In genomic region chr20:10671221-10671849, GRCh38 we compare ENCODE assay signal across 8 cellular contexts. TPM values are rescaled to one million over a fixed set of nuclear protein-coding genes. Genes with fewer than 3 reads are reported as not detected.
A peak's percentile ranks its signal among the peaks of the same experiment; 100 is the strongest.
DNase-seq lines count a peak whose midpoint lies in the region; ATAC-seq and TF ChIP-seq lines count a peak whose summit lies in the region.

No MANE protein-coding gene starts in this region.

- DNase-seq in AML-193 (lab: John Stamatoyannopoulos, UW) (peak; percentile 95 to 97), NCI-H460 (ENCODE audit: extremely low read depth, low read depth) (peak; percentile 27), heart left ventricle (peak in 4 of 5 donors; percentile 74 to 90 (median 84)), osteocyte (ENCODE audit: extremely low spot score, unreplicated experiment) (peak; percentile 94), NCI-H1694 treated with DMSO at 0.1 percent for 48 hours (lab: John Stamatoyannopoulos, UW) (no peak)
- peak; percentile 50 for DNase-seq in activated naive CD8-positive, alpha-beta T cell treated with anti-CD3 and anti-CD28 coated beads, Interleukin-2, amount 50 U/mL, for 24 hours

- peak; percentile 35 for ATAC-seq in GM18502 (IDR thresholded peaks at IDR 0.05; ENCODE audit: poor library complexity, unreplicated experiment)
- ATAC-seq in HG02884 (IDR thresholded peaks at IDR 0.05; ENCODE audit: unreplicated experiment) = peak; percentile 17
- peak; percentile 34 for ATAC-seq in activated naive CD8-positive, alpha-beta T cell treated with anti-CD3 and anti-CD28 coated beads, Interleukin-2, amount 50 U/mL, for 24 hours
- ATAC-seq in heart left ventricle = peak; percentile 44 to 64 (median 52)

- intact Hi-C loops in heart left ventricle (cut with DNase I) = loop anchor here (2.0 to 10.0 kb wide), 24 partner anchors 59 to 873 kb away; no protein-coding TSS in a partner anchor

- peak overlapping the region; percentile 91 to 99 (median 98) for H3K27ac ChIP-seq in heart left ventricle

- peaks cover 34% of the 10 kb centered on the region for H3K4me1 Mint-ChIP-seq in activated naive CD8-positive, alpha-beta T cell treated with anti-CD3 and anti-CD28 coated beads, Interleukin-2, amount 50 U/mL, for 24 hours
- peaks cover 53% of the 10 kb centered on the region for H3K4me1 Mint-ChIP-seq in osteocyte (ENCODE audit: unreplicated experiment)

- no peaks in the 10 kb centered on the region for H3K9me3 ChIP-seq in heart left ventricle

- 10 to 24% (median 17%) methylated on average over 9 to 12 of the region's 12 CpGs for WGBS in heart left ventricle, 4 donors

- H3K27me3 Mint-ChIP-seq in activated naive CD8-positive, alpha-beta T cell treated with anti-CD3 and anti-CD28 coated beads, Interleukin-2, amount 50 U/mL, for 24 hours = peaks cover 58% of the 10 kb centered on the region
- H3K27me3 Mint-ChIP-seq in osteocyte (ENCODE audit: unreplicated experiment) = no peaks in the 10 kb centered on the region

- H3K4me3 ChIP-seq in heart left ventricle = peak overlapping the region; percentile 73 to 98 (median 91)

- H3K27ac Mint-ChIP-seq in activated naive CD8-positive, alpha-beta T cell treated with anti-CD3 and anti-CD28 coated beads, Interleukin-2, amount 50 U/mL, for 24 hours = no peak overlapping the region
- H3K27ac Mint-ChIP-seq in osteocyte (ENCODE audit: unreplicated experiment) = peak overlapping the region; percentile 95

- TF ChIP-seq POLR2A in heart left ventricle (IDR thresholded peaks at IDR 0.05) = no peak

- H3K36me3 Mint-ChIP-seq in activated naive CD8-positive, alpha-beta T cell treated with anti-CD3 and anti-CD28 coated beads, Interleukin-2, amount 50 U/mL, for 24 hours (ENCODE audit: low read depth) = no peaks in the 10 kb centered on the region
- peaks cover 46% of the 10 kb centered on the region for H3K36me3 Mint-ChIP-seq in osteocyte (ENCODE audit: unreplicated experiment)

- H3K4me1 ChIP-seq in heart left ventricle = peaks cover under 1 to 55% (median 40%) of the 10 kb centered on the region in 12 donors

- H3K9me3 Mint-ChIP-seq in activated naive CD8-positive, alpha-beta T cell treated with anti-CD3 and anti-CD28 coated beads, Interleukin-2, amount 50 U/mL, for 24 hours = no peaks in the 10 kb centered on the region
- H3K9me3 Mint-ChIP-seq in osteocyte (ENCODE audit: unreplicated experiment) = no peaks in the 10 kb centered on the region

- H3K4me3 Mint-ChIP-seq in activated naive CD8-positive, alpha-beta T cell treated with anti-CD3 and anti-CD28 coated beads, Interleukin-2, amount 50 U/mL, for 24 hours = peak overlapping the region; percentile 2
- H3K4me3 Mint-ChIP-seq in osteocyte (ENCODE audit: unreplicated experiment) = peak overlapping the region; percentile 98

- TF ChIP-seq CTCF in heart left ventricle (IDR thresholded peaks at IDR 0.05) = peak; percentile 24 to 73 (median 50)
- peak; percentile 70 for TF ChIP-seq CTCF in osteocyte (IDR thresholded peaks at IDR 0.05)

- H3K27me3 ChIP-seq in heart left ventricle = no peaks in the 10 kb centered on the region

- peaks cover 0 to 41% (median 17%) of the 10 kb centered on the region in 9 donors for H3K36me3 ChIP-seq in heart left ventricle

RNA-seq across cellular contexts. Expression of gene JAG1, which starts 2.5 kb away (rescaled TPM):
- 8.1 and 8.2 TPM in 2 replicates for total RNA-seq in NCI-H460 (2014; rRNA removed; shearing (Covaris generic))
- polyA plus RNA-seq in NCI-H460 (2014; cell fraction: nucleus; rRNA removed) = 9.4 and 10.6 TPM in 2 replicates
- 10 to 100 TPM; 20.9 to 42.6 (median 29.6) TPM for total RNA-seq in heart left ventricle
- polyA plus RNA-seq in heart left ventricle = 10 to 100 TPM; 12.5 to 12.7 TPM
- 246 and 254 TPM in 2 replicates for total RNA-seq in osteocyte
